1 cellular context compared by ENCODE assay signal in the genomic region with DNA sequence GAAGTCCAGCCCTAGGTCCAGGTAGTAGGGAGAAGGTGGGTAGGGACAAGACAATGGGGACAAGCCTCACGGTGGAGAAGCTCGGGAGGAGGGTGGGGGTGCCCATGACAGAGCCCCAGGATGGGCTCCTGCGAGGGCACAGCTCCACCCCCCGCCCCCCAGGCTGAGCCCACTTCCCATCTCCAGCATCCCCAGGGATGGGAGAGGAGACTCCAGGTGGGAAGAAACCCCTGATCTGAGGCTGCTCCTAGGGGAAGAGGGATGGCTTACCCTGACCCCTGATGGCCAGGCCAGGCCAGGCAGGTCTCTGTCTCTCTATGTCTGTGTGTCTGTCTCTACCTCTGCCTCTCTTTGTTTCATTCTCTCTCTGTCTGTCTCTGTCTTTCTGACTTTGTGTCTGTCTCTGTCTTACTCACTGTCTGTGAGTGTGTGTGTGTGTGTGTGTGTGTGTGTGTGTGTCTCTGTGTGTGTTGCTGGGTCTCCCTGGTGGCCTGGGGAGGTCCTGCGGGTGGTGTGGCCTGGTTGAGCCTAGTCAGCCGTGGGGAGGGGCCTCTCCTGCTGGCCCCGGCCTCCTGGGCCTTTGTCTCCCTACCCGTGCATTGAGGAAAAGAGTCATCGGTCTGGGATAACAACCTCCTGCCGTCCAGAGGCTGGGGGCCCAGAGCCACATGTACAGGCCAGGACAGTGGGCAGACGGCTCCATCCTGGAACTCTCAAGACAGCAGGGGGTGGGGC.
TF ChIP-seq lines count a peak whose summit lies in the region.

No MANE protein-coding gene starts in this region.

TF ChIP-seq in K562, 482 proteins besides CTCF, POLR2A, EP300 and RAD21 (continued from another document):
- TF ChIP-seq ARID1B (IDR thresholded peaks at IDR 0.05) = peak; percentile 50; the same call in 1 of the 2 replicates
- TF ChIP-seq, protein P1, sequence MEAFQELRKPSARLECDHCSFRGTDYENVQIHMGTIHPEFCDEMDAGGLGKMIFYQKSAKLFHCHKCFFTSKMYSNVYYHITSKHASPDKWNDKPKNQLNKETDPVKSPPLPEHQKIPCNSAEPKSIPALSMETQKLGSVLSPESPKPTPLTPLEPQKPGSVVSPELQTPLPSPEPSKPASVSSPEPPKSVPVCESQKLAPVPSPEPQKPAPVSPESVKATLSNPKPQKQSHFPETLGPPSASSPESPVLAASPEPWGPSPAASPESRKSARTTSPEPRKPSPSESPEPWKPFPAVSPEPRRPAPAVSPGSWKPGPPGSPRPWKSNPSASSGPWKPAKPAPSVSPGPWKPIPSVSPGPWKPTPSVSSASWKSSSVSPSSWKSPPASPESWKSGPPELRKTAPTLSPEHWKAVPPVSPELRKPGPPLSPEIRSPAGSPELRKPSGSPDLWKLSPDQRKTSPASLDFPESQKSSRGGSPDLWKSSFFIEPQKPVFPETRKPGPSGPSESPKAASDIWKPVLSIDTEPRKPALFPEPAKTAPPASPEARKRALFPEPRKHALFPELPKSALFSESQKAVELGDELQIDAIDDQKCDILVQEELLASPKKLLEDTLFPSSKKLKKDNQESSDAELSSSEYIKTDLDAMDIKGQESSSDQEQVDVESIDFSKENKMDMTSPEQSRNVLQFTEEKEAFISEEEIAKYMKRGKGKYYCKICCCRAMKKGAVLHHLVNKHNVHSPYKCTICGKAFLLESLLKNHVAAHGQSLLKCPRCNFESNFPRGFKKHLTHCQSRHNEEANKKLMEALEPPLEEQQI (IDR thresholded peaks at IDR 0.05) = no peak
- TF ChIP-seq SMC3 (conservative IDR thresholded peaks at IDR 0.05; ENCODE audit: insufficient read depth, low read depth, low read length) = no peak
- TF ChIP-seq PHF21A (IDR thresholded peaks at IDR 0.05; ENCODE audit: borderline replicate concordance, low read depth) = no peak
- no peak for TF ChIP-seq ZSCAN29 (IDR thresholded peaks at IDR 0.05)
- TF ChIP-seq DPF2 (IDR thresholded peaks at IDR 0.05) = peak; percentile 65; the same call in 1 of the 2 replicates
- TF ChIP-seq CBX2 (IDR thresholded peaks at IDR 0.05; ENCODE audit: insufficient read depth, low read length, poor library complexity, severe bottlenecking) = no peak
- TF ChIP-seq POU5F1 (IDR thresholded peaks at IDR 0.05; ENCODE audit: borderline replicate concordance, low read depth, low read length, partially characterized antibody) = no peak
- 0 out of 2 replicates have a peak, but pooled peaks have one; percentile 16 for TF ChIP-seq ZEB2 (IDR thresholded peaks at IDR 0.05)
- no peak for TF ChIP-seq FOS (IDR thresholded peaks at IDR 0.05; ENCODE audit: extremely low read depth, insufficient read length)
- TF ChIP-seq, protein P2, sequence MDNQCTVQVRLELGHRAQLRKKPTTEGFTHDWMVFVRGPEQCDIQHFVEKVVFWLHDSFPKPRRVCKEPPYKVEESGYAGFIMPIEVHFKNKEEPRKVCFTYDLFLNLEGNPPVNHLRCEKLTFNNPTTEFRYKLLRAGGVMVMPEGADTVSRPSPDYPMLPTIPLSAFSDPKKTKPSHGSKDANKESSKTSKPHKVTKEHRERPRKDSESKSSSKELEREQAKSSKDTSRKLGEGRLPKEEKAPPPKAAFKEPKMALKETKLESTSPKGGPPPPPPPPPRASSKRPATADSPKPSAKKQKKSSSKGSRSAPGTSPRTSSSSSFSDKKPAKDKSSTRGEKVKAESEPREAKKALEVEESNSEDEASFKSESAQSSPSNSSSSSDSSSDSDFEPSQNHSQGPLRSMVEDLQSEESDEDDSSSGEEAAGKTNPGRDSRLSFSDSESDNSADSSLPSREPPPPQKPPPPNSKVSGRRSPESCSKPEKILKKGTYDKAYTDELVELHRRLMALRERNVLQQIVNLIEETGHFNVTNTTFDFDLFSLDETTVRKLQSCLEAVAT (IDR thresholded peaks at IDR 0.05) = peak; percentile 32 to 65; a peak in 2 of 4 replicates
- no peak for TF ChIP-seq GATAD2B (IDR thresholded peaks at IDR 0.05; ENCODE audit: borderline replicate concordance)
- no peak for TF ChIP-seq ZNF232 (CRISPR knock-in tag; IDR thresholded peaks at IDR 0.05)
- no peak for TF ChIP-seq TAF1 (IDR thresholded peaks at IDR 0.05; ENCODE audit: control insufficient read depth, extremely low read depth, insufficient read depth, low read length, severe bottlenecking)
- TF ChIP-seq, protein P3, sequence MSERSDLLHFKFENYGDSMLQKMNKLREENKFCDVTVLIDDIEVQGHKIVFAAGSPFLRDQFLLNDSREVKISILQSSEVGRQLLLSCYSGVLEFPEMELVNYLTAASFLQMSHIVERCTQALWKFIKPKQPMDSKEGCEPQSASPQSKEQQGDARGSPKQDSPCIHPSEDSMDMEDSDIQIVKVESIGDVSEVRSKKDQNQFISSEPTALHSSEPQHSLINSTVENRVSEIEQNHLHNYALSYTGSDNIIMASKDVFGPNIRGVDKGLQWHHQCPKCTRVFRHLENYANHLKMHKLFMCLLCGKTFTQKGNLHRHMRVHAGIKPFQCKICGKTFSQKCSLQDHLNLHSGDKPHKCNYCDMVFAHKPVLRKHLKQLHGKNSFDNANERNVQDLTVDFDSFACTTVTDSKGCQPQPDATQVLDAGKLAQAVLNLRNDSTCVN (CRISPR knock-in tag; IDR thresholded peaks at IDR 0.05) = peak; percentile 84; the same call in 1 of the 2 replicates
- TF ChIP-seq HCFC1 (IDR thresholded peaks at IDR 0.05; ENCODE audit: low read depth, low read length) = no peak
- TF ChIP-seq, protein P4, sequence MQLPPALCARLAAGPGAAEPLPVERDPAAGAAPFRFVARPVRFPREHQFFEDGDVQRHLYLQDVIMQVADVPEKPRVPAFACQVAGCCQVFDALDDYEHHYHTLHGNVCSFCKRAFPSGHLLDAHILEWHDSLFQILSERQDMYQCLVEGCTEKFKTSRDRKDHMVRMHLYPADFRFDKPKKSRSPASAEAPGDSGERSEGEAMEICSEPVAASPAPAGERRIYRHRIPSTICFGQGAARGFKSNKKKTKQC (CRISPR knock-in tag; IDR thresholded peaks at IDR 0.05) = no peak
- TF ChIP-seq SMARCE1 (IDR thresholded peaks at IDR 0.05) = 0 out of 2 replicates have a peak, but pooled peaks have one; percentile 34
- TF ChIP-seq ZNF121 (CRISPR knock-in tag; conservative IDR thresholded peaks at IDR 0.05) = no peak
- TF ChIP-seq ZNF57 (CRISPR knock-in tag; IDR thresholded peaks at IDR 0.05) = no peak
- peak; percentile 10; the same call in 1 of the 2 replicates for TF ChIP-seq EHMT2 (IDR thresholded peaks at IDR 0.05)
- no peak for TF ChIP-seq U2AF2 (optimal IDR thresholded peaks at IDR 0.05; ENCODE audit: low read depth, low read length)
- TF ChIP-seq GTF2F1 (IDR thresholded peaks at IDR 0.05; ENCODE audit: low read depth, low read length) = no peak
- TF ChIP-seq HDGF (IDR thresholded peaks at IDR 0.05) = 0 out of 2 replicates have a peak, but pooled peaks have one; percentile 40
- TF ChIP-seq RCOR1 (IDR thresholded peaks at IDR 0.05; ENCODE audit: borderline replicate concordance in 1 of 2, low read depth in 2 of 2, low read length in 2 of 2) = no peak
- 0 out of 2 replicates have a peak, but pooled peaks have one; percentile 65 for TF ChIP-seq ZC3H8 (IDR thresholded peaks at IDR 0.05)
- TF ChIP-seq NCOA4 (IDR thresholded peaks at IDR 0.05; ENCODE audit: partially characterized antibody) = no peak
- TF ChIP-seq, protein P5, sequence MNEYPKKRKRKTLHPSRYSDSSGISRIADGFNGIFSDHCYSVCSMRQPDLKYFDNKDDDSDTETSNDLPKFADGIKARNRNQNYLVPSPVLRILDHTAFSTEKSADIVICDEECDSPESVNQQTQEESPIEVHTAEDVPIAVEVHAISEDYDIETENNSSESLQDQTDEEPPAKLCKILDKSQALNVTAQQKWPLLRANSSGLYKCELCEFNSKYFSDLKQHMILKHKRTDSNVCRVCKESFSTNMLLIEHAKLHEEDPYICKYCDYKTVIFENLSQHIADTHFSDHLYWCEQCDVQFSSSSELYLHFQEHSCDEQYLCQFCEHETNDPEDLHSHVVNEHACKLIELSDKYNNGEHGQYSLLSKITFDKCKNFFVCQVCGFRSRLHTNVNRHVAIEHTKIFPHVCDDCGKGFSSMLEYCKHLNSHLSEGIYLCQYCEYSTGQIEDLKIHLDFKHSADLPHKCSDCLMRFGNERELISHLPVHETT (CRISPR knock-in tag; conservative IDR thresholded peaks at IDR 0.05 in 1 of 2, IDR thresholded peaks at IDR 0.05 in 1 of 2) = no peak
- TF ChIP-seq IRF2 (CRISPR knock-in tag; IDR thresholded peaks at IDR 0.05) = no peak
- TF ChIP-seq, protein P6, sequence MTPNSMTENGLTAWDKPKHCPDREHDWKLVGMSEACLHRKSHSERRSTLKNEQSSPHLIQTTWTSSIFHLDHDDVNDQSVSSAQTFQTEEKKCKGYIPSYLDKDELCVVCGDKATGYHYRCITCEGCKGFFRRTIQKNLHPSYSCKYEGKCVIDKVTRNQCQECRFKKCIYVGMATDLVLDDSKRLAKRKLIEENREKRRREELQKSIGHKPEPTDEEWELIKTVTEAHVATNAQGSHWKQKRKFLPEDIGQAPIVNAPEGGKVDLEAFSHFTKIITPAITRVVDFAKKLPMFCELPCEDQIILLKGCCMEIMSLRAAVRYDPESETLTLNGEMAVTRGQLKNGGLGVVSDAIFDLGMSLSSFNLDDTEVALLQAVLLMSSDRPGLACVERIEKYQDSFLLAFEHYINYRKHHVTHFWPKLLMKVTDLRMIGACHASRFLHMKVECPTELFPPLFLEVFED (CRISPR knock-in tag; conservative IDR thresholded peaks at IDR 0.05) = 0 out of 2 replicates have a peak, but pooled peaks have one; percentile 13
- TF ChIP-seq, protein P7, sequence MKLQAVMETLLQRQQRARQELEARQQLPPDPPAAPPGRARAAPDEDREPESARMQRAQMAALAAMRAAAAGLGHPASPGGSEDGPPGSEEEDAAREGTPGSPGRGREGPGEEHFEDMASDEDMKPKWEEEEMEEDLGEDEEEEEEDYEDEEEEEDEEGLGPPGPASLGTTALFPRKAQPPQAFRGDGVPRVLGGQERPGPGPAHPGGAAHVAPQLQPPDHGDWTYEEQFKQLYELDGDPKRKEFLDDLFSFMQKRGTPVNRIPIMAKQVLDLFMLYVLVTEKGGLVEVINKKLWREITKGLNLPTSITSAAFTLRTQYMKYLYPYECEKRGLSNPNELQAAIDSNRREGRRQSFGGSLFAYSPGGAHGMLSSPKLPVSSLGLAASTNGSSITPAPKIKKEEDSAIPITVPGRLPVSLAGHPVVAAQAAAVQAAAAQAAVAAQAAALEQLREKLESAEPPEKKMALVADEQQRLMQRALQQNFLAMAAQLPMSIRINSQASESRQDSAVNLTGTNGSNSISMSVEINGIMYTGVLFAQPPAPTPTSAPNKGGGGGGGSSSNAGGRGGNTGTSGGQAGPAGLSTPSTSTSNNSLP (IDR thresholded peaks at IDR 0.05; ENCODE audit: borderline replicate concordance, low read depth, low read length) = no peak
- TF ChIP-seq, protein P8, sequence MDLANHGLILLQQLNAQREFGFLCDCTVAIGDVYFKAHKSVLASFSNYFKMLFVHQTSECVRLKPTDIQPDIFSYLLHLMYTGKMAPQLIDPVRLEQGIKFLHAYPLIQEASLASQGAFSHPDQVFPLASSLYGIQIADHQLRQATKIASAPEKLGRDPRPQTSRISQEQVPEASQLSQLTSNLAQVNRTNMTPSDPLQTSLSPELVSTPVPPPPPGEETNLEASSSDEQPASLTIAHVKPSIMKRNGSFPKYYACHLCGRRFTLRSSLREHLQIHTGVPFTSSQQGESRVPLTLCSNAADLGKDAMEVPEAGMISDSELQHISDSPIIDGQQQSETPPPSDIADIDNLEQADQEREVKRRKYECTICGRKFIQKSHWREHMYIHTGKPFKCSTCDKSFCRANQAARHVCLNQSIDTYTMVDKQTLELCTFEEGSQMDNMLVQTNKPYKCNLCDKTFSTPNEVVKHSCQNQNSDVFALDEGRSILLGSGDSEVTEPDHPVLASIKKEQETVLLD (IDR thresholded peaks at IDR 0.05) = 0 out of 2 replicates have a peak, but pooled peaks have one; percentile 51
- no peak for TF ChIP-seq ZBED1 (IDR thresholded peaks at IDR 0.05)
